8 cellular contexts compared by ENCODE assay signal in the genomic region with DNA sequence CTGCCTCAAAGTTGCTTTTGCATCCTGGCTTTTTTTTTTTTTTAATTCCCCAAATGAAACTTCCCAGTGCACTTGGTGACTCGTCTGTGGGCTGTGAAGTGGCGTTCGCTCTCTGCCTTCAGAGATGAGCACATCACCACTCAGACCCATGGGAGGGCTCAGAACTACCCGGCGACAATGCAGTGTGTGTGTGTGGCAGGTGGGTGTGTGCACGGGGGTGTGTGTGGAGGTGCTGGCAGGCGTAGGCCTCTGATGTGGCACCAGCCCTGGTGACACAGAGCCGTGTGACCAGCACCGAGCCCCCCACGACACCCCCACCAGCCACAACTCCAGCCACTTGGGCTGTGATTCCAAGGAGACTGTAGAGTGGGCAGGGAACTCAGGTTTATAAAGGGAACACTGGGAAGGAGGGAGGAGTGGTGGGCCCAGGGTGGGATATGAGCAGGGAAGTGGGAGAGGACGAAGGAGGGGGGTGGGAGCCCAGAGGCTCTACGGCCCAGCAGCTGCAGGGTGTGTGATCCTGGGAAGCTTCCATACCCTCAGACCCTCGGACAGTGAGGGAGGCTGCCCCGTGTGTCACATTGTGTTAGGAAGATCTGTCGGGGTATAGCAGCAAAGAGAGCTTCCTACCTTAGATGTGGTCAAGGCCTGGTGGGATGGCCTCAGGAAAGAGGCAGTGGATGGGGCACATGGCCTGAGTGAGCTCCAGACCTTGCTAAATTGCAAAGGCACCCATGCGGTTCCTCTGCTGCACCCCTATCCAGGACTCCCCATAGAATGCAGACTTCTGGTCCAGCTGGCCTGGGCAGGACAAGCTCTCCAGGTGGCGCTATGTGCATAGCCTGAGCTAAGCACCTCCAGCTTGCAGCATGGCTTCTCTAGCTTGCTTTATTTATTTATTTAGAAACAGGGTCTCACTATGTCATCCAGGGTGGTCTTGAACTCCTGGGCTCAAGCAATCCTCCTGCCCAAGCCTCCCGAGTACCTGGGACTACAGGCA. TPM values are rescaled to one million over a fixed set of nuclear protein-coding genes. Genes with fewer than 3 reads are reported as not detected.
A peak's percentile ranks its signal among the peaks of the same experiment; 100 is the strongest.
DNase-seq lines count a peak whose midpoint lies in the region; TF ChIP-seq lines count a peak whose summit lies in the region.

No MANE protein-coding gene starts in this region.

- peaks cover 7% of the 10 kb centered on the region; the same call in 1 of the 2 replicates for H3K27me3 ChIP-seq in MM.1S (replicated peaks; ENCODE audit: insufficient read depth, low read length)

- H3K9me3 ChIP-seq in MM.1S (replicated peaks; ENCODE audit: insufficient read depth, low read length), result no peaks in the 10 kb centered on the region

- H3K4me2 ChIP-seq in MM.1S (ENCODE audit: low read depth, low read length), result no peak overlapping the region

- TF ChIP-seq CTCF in MM.1S (IDR thresholded peaks at IDR 0.05; ENCODE audit: low read length), result peak; percentile 79
- TF ChIP-seq CTCF in cardiac fibroblast (IDR thresholded peaks at IDR 0.05; ENCODE audit: low read depth, low read length), result peak; percentile 72

- H3K9ac ChIP-seq in MM.1S (ENCODE audit: low read length), result no peak overlapping the region

- no peak overlapping the region for H2AFZ ChIP-seq in MM.1S (ENCODE audit: low read length)

- no peaks in the 10 kb centered on the region for H3K36me3 ChIP-seq in MM.1S (replicated peaks; ENCODE audit: insufficient read depth, low read length)

- peaks cover under 1% of the 10 kb centered on the region for H3K4me1 ChIP-seq in MM.1S (ENCODE audit: low read length)

- no peak overlapping the region for H3K27ac ChIP-seq in MM.1S (ENCODE audit: low read length)

- H3K9me2 ChIP-seq in MM.1S (replicated peaks; ENCODE audit: insufficient read depth, low read length), result no peaks in the 10 kb centered on the region

- no peak overlapping the region for H3K4me3 ChIP-seq in MM.1S (ENCODE audit: low read length)
- H3K4me3 ChIP-seq in cardiac fibroblast (replicated peaks in 1 of 2; ENCODE audit: low read depth in 2 of 2, low read length in 2 of 2), result no peak overlapping the region

- DNase-seq in NCI-H1694 treated with DMSO at 0.1 percent for 48 hours (lab: John Stamatoyannopoulos, UW) (peak; percentile 27), NCI-H1694 (lab: John Stamatoyannopoulos, UW) (no peak), MM.1S (peak; percentile 68), cardiac fibroblast (ENCODE audit: low read depth in 2 of 2) (peak; percentile 64 to 78), lung microvascular endothelial cell (ENCODE audit: low read depth in 2 of 2) (peak; percentile 77 to 88), SKM-1 (lab: John Stamatoyannopoulos, UW; ENCODE audit: unreplicated experiment) (no peak), NCI-H526 (lab: John Stamatoyannopoulos, UW) (no peak)
- DNase-seq in activated CD8-positive, alpha-beta memory T cell treated with anti-CD3 and anti-CD28 coated beads, Interleukin-2, amount 50 U/mL, for 4 hours, result no peak

- H3K79me2 ChIP-seq in MM.1S (ENCODE audit: low read length), result no peaks in the 10 kb centered on the region

- no peaks in the 10 kb centered on the region for H4K20me1 ChIP-seq in MM.1S (ENCODE audit: insufficient read depth, low read length)

- H3F3A ChIP-seq in MM.1S (ENCODE audit: insufficient read depth, low read length), result no peaks in the 10 kb centered on the region

RNA-seq across cellular contexts. Expression of a gene that starts 5.8 kb away (rescaled TPM):
- 42.1 and 107 TPM in 2 replicates for total RNA-seq in lung microvascular endothelial cell

Comparison
In these comparisons a context has a peak if more than half of its experiments do, and no peak if none do; other contexts are left out.
1. DNase-seq: peak in NCI-H1694 treated with DMSO at 0.1 percent for 48 hours (single experiment), MM.1S (single experiment), cardiac fibroblast (2 of 2) and lung microvascular endothelial cell (2 of 2); none in NCI-H1694 (single experiment), SKM-1 (single experiment), NCI-H526 (0 of 2) and activated CD8-positive, alpha-beta memory T cell treated with anti-CD3 and anti-CD28 coated beads, Interleukin-2, amount 50 U/mL, for 4 hours (single experiment).